8 cellular contexts compared by ENCODE assay signal in the genomic region with DNA sequence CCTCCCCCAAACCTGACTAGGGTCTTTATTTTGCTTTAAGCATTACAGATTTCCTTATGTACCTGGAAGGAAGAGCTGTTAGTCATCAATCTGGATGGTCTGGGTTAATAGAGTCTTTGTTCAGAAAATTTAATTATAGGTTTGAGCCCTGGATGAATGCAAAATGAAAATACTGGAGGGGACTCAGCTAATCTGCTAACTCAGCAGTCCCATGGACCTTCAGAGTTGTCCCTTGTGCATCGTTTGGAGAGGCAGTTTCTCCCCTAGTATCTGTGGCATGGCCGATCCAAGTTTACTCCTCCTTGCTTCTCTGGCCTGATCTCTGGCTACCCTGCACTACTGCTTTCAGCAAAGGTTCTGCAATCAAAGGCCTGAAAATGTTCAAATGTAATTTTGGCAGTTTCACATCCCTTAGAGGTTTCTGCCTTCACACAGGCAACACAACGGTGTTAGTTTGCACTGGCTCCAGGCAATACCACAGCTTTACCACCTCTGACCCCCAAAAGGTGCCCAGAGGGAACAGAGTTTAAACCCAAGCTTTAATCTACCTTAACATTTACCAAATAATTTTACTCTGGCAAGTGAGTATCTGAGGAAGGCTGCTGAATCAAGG.
DNase-seq lines count a peak whose midpoint lies in the region; ATAC-seq, FAIRE-seq and TF ChIP-seq lines count a peak whose summit lies in the region.

No MANE protein-coding gene starts in this region.

- H3K4me1 ChIP-seq in HCT116 (ENCODE audit: control insufficient read depth in 1 of 2, insufficient read depth in 2 of 2, low read length in 2 of 2) (peaks cover 67 to 78% of the 10 kb centered on the region in 2 experiments), testis (peaks cover 26% of the 10 kb centered on the region)

- no peak for FAIRE-seq in urothelium cell line (lab: Jason Lieb, UNC)

- H3K27ac ChIP-seq in HCT116 (ENCODE audit: low read depth, low read length) (peak overlapping the region; percentile 46), testis (no peak overlapping the region)

- H3K9me2 ChIP-seq in HCT116 (ENCODE audit: insufficient read depth) = no peaks in the 10 kb centered on the region

- no peaks in the 10 kb centered on the region for H3K36me3 ChIP-seq in HCT116 (ENCODE audit: control insufficient read depth in 1 of 2, insufficient read depth in 2 of 2, low read length in 2 of 2)
- H3K36me3 ChIP-seq in testis (ENCODE audit: low read depth, missing control alignments) = no peaks in the 10 kb centered on the region

- no TSS peak for BruUV-seq in HCT116 (replicated peaks; lab: Mats Ljungman, UMichigan)

- ATAC-seq in GM18511 (IDR thresholded peaks at IDR 0.05; ENCODE audit: unreplicated experiment) (peak; percentile 94), HCT116 (peak; percentile 14; the same call in 1 of the 2 replicates), naive B cell (ENCODE audit: low read depth in 2 of 2) (peak; percentile 52 to 68)
- ATAC-seq in stimulated activated effector memory CD8-positive, alpha-beta T cell treated with anti-CD3 and anti-CD28 coated beads, Interleukin-12 subunit alpha, Interleukin-12 subunit beta, amount 100 ng/mL, for 72 hours = no peak

- H3K9me3 Mint-ChIP-seq in naive B cell = no peaks in the 10 kb centered on the region
- H3K9me3 Mint-ChIP-seq in stimulated activated effector memory CD8-positive, alpha-beta T cell treated with anti-CD3 and anti-CD28 coated beads, Interleukin-12 subunit alpha, Interleukin-12 subunit beta, amount 100 ng/mL, for 72 hours = no peaks in the 10 kb centered on the region

- intact Hi-C loops in HCT116 (cut with micrococcal nuclease) (no loop called here), testis (cut with DNase I; ENCODE audit: low total_unique reads) (no loop called here)

- no peak overlapping the region for H2AFZ ChIP-seq in HCT116 (ENCODE audit: low read depth, low read length, poor library complexity, severe bottlenecking)

- WGBS in testis, 2 donors = 55 to 73% methylated on average over 3 of the region's 3 CpGs

- TF ChIP-seq RAD21 in HCT116 (IDR thresholded peaks at IDR 0.05; ENCODE audit: low read depth) = no peak

- H3K9ac ChIP-seq in HCT116 (ENCODE audit: low read length) = no peak overlapping the region

- H3K27me3 ChIP-seq in HCT116 (ENCODE audit: insufficient read depth, low read length) = no peaks in the 10 kb centered on the region
- H3K27me3 ChIP-seq in testis = no peaks in the 10 kb centered on the region

- POLR2A ChIA-PET in HCT116 (lab: Charles Lee) = no interaction called here

- H3K4me3 ChIP-seq in HCT116 (replicated peaks in 1 of 2; ENCODE audit: low read depth in 1 of 2, low read length in 2 of 2) (no peak overlapping the region), testis (no peak overlapping the region)

- peaks cover 8 to 25% of the 10 kb centered on the region in 2 donors for H3K36me3 Mint-ChIP-seq in naive B cell
- H3K36me3 Mint-ChIP-seq in stimulated activated effector memory CD8-positive, alpha-beta T cell treated with anti-CD3 and anti-CD28 coated beads, Interleukin-12 subunit alpha, Interleukin-12 subunit beta, amount 100 ng/mL, for 72 hours = peaks cover 6% of the 10 kb centered on the region

- RAD21 ChIA-PET in HCT116 (lab: Charles Lee; ENCODE audit: low non-redundant PET in 1 of 2, low total read pairs in 2 of 2, uncharacterized antibody in 2 of 2, unreplicated experiment in 2 of 2) = no interaction called here

- TF ChIP-seq POLR2A in HCT116 (IDR thresholded peaks at IDR 0.05; ENCODE audit: borderline replicate concordance, extremely low read depth, insufficient read depth, insufficient read length) (no peak), testis (IDR thresholded peaks at IDR 0.05) (no peak)

- H3K79me2 ChIP-seq in HCT116 (ENCODE audit: insufficient read depth, low read length) = no peaks in the 10 kb centered on the region

- CTCF ChIA-PET in HCT116 (lab: Charles Lee) = interaction anchor here (0.7 kb wide), 1 partner anchor 23 kb away, joined by 3 read pairs; no protein-coding TSS in a partner anchor

- TF ChIP-seq CTCF in HCT116 (IDR thresholded peaks at IDR 0.05 in 2 of 3, conservative IDR thresholded peaks at IDR 0.05 in 1 of 3; ENCODE audit: borderline replicate concordance in 1 of 3, insufficient read depth in 1 of 3, low read depth in 2 of 3, low read length in 2 of 3) (no peak), testis (IDR thresholded peaks at IDR 0.05) (no peak)

- H3K9me3 ChIP-seq in HCT116 (ENCODE audit: control insufficient read depth in 1 of 2, insufficient read depth in 1 of 2, low read depth in 1 of 2, low read length in 2 of 2) = no peaks in the 10 kb centered on the region
- no peaks in the 10 kb centered on the region for H3K9me3 ChIP-seq in testis

- no peaks in the 10 kb centered on the region for H4K20me1 ChIP-seq in HCT116 (ENCODE audit: insufficient read depth)

- peak overlapping the region in 3 of 6 donors; percentile 28 to 73 (median 39) for H3K27ac Mint-ChIP-seq in naive B cell
- no peak overlapping the region for H3K27ac Mint-ChIP-seq in stimulated activated effector memory CD8-positive, alpha-beta T cell treated with anti-CD3 and anti-CD28 coated beads, Interleukin-12 subunit alpha, Interleukin-12 subunit beta, amount 100 ng/mL, for 72 hours

- H3K4me1 Mint-ChIP-seq in naive B cell = peaks cover 26 to 33% (median 28%) of the 10 kb centered on the region in 3 donors
- H3K4me1 Mint-ChIP-seq in stimulated activated effector memory CD8-positive, alpha-beta T cell treated with anti-CD3 and anti-CD28 coated beads, Interleukin-12 subunit alpha, Interleukin-12 subunit beta, amount 100 ng/mL, for 72 hours = peaks cover 16% of the 10 kb centered on the region

- no peaks in the 10 kb centered on the region for H3K27me3 Mint-ChIP-seq in naive B cell

- no peak for DNase-seq in HCT116 (ENCODE audit: low read depth, low spot score)
- peak in 2 of 3 experiments; percentile 54 to 91 for DNase-seq in NCI-H1417 (lab: John Stamatoyannopoulos, UW)
- DNase-seq in naive B cell = no peak
- DNase-seq in SHP77 treated with DMSO at 0.1 percent for 48 hours (lab: John Stamatoyannopoulos, UW) = no peak
- DNase-seq in stimulated activated effector memory CD8-positive, alpha-beta T cell treated with anti-CD3 and anti-CD28 coated beads, Interleukin-12 subunit alpha, Interleukin-12 subunit beta, amount 100 ng/mL, for 72 hours (ENCODE audit: low spot score in 2 of 2) = no peak
- no peak for DNase-seq in testis
- DNase-seq in urothelium cell line (ENCODE audit: low spot score) = no peak

- peak overlapping the region; percentile 5; the same call in 1 of the 2 replicates for H3K4me2 ChIP-seq in HCT116 (ENCODE audit: low read length)

- no peak overlapping the region for H3K4me3 Mint-ChIP-seq in naive B cell
- H3K4me3 Mint-ChIP-seq in stimulated activated effector memory CD8-positive, alpha-beta T cell treated with anti-CD3 and anti-CD28 coated beads, Interleukin-12 subunit alpha, Interleukin-12 subunit beta, amount 100 ng/mL, for 72 hours = no peak overlapping the region

TF ChIP-seq in HCT116, 20 proteins besides CTCF, POLR2A, EP300 and RAD21:
- TF ChIP-seq ELF1 (IDR thresholded peaks at IDR 0.05; ENCODE audit: borderline replicate concordance, low read depth) (no peak), SP1 (IDR thresholded peaks at IDR 0.05; ENCODE audit: low read depth) (no peak), EGR1 (IDR thresholded peaks at IDR 0.05; ENCODE audit: low read depth) (no peak), FOSL1 (IDR thresholded peaks at IDR 0.05; ENCODE audit: low read depth) (no peak), EZH2 (IDR thresholded peaks at IDR 0.05) (no peak), YY1 (IDR thresholded peaks at IDR 0.05; ENCODE audit: extremely low read depth, insufficient replicate concordance, low read depth, low read length) (no peak), SIN3A (IDR thresholded peaks at IDR 0.05; ENCODE audit: low read depth) (no peak), TCF7L2 (IDR thresholded peaks at IDR 0.05; ENCODE audit: borderline replicate concordance, extremely low read depth, insufficient read depth, insufficient read length) (no peak), CBX3 (IDR thresholded peaks at IDR 0.05; ENCODE audit: low read depth) (no peak)
- TF ChIP-seq, protein P1, sequence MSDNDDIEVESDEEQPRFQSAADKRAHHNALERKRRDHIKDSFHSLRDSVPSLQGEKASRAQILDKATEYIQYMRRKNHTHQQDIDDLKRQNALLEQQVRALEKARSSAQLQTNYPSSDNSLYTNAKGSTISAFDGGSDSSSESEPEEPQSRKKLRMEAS (IDR thresholded peaks at IDR 0.05) = no peak

Comparison
In these comparisons a context has a peak if more than half of its experiments do, and no peak if none do; other contexts are left out.
1. DNase-seq: peak in NCI-H1417 (2 of 3); none in HCT116 (single experiment), naive B cell (single experiment), SHP77 treated with DMSO at 0.1 percent for 48 hours (single experiment), stimulated activated effector memory CD8-positive, alpha-beta T cell treated with anti-CD3 and anti-CD28 coated beads, Interleukin-12 subunit alpha, Interleukin-12 subunit beta, amount 100 ng/mL, for 72 hours (0 of 2), testis (single experiment) and urothelium cell line (single experiment).